Comparison of ENCODE assay signal across 17 cellular contexts in the genomic region with DNA sequence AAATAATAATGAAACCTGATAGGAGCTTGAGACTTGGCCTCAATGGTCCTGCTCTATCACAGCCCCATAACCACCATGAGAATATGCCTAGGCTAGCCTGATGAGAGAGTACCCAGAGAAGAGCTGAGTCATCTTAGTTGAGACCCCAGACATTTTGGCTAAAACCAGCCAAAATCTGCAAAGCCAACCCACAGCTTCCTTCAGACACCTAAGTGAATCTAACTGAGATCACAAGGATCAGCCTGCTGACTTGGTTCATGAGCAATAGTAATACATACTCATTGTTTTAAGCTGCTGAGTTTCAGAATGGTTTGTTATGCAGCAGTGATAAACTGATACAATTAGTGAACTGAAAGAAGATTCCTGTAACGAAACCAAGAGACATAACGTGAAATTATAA.
"Had no signal": no experiment of that assay in that cellular context is flagged by ENCODE, and none has a peak within 500 bp of the region (broad histone marks: within the 10 kb centered on the region; RNA-seq: fewer than 3 reads in every experiment).

No MANE protein-coding gene starts in this region.

- H3K27ac ChIP-seq: sigmoid colon, stomach had no signal

- H3K27me3 Mint-ChIP-seq: activated naive CD4-positive, alpha-beta T cell treated with anti-CD3 and anti-CD28 coated beads, Interleukin-2, amount 50 U/mL, for 24 hours; memory B cell; type B pancreatic cell had no signal

- ATAC-seq: left ventricle myocardium superior, SK-N-SH treated with all-trans-retinoic acid at 6 μM for 48 hours had no signal

- H3K9me3 Mint-ChIP-seq: activated naive CD4-positive, alpha-beta T cell treated with anti-CD3 and anti-CD28 coated beads, Interleukin-2, amount 50 U/mL, for 24 hours; immature natural killer cell; memory B cell; type B pancreatic cell had no signal

- H3K36me3 Mint-ChIP-seq: activated naive CD4-positive, alpha-beta T cell treated with anti-CD3 and anti-CD28 coated beads, Interleukin-2, amount 50 U/mL, for 24 hours; memory B cell; type B pancreatic cell had no signal

- H3K4me3 ChIP-seq: sigmoid colon, stomach had no signal

- H3K4me1 Mint-ChIP-seq: immature natural killer cell, memory B cell had no signal

- H3K4me3 Mint-ChIP-seq: activated naive CD4-positive, alpha-beta T cell treated with anti-CD3 and anti-CD28 coated beads, Interleukin-2, amount 50 U/mL, for 24 hours; immature natural killer cell; memory B cell; type B pancreatic cell had no signal

- DNase-seq: activated CD4-positive, alpha-beta T cell treated with anti-CD3 and anti-CD28 coated beads, Interleukin-2, amount 50 U/mL, for 4 hours; activated CD4-positive, CD25-positive, alpha-beta regulatory T cell; activated CD8-positive, alpha-beta memory T cell treated with anti-CD3 and anti-CD28 coated beads, Interleukin-2, amount 50 U/mL, for 4 hours; amniotic stem cell; caudate nucleus; immature natural killer cell; kidney glomerular epithelial cell; left ventricle myocardium superior; occipital lobe; posterior cingulate gyrus; sigmoid colon; stomach; T1000 had no signal

- H3K27ac Mint-ChIP-seq: immature natural killer cell, memory B cell, type B pancreatic cell had no signal

- H3K4me1 ChIP-seq: sigmoid colon had no signal

- H3K36me3 ChIP-seq: sigmoid colon, stomach had no signal

- H3K9me3 ChIP-seq: sigmoid colon, stomach had no signal

- H3K27me3 ChIP-seq: sigmoid colon, stomach had no signal
